8 cellular contexts compared by ENCODE assay signal in genomic region chr1:116666090-116666489, GRCh38. TPM values are rescaled to one million over a fixed set of nuclear protein-coding genes. Genes with fewer than 3 reads are reported as not detected.
A peak's percentile ranks its signal among the peaks of the same experiment; 100 is the strongest.
DNase-seq lines count a peak whose midpoint lies in the region; ATAC-seq, FAIRE-seq and TF ChIP-seq lines count a peak whose summit lies in the region.

No MANE protein-coding gene starts in this region.

- DNase-seq in activated CD4-positive, alpha-beta T cell treated with anti-CD3 and anti-CD28 coated beads for 36 hours = no peak
- no peak for DNase-seq in activated CD4-positive, alpha-beta T cell treated with anti-CD3 and anti-CD28 coated beads, Interleukin-2, amount 50 U/mL, for 1 hour
- DNase-seq in WTC11 (ENCODE audit: low spot score) = no peak
- no peak for DNase-seq in immature natural killer cell
- peak; percentile 46 for DNase-seq in small intestine
- no peak for DNase-seq in NCI-H226
- DNase-seq in T-helper 9 cell = no peak
- DNase-seq in activated effector memory CD4-positive, alpha-beta T cell treated with Interleukin-2 at 50 U/mL for 16 hours = no peak

- H3K27ac ChIP-seq in small intestine (ENCODE audit: low read depth in 1 of 2, low read length in 1 of 2) = no peak overlapping the region

- POLR2A ChIA-PET in activated CD4-positive, alpha-beta T cell treated with anti-CD3 and anti-CD28 coated beads for 36 hours (lab: Charles Lee) = interaction anchor here (0.7 kb wide), 1 partner anchor 72 kb away, joined by 3 read pairs; no protein-coding TSS in a partner anchor
- POLR2A ChIA-PET in WTC11 (lab: Charles Lee) = no interaction called here

- H3K9me3 ChIP-seq in small intestine (ENCODE audit: control insufficient read depth, low read depth) = no peaks in the 10 kb centered on the region

- H3K9me3 Mint-ChIP-seq in activated CD4-positive, alpha-beta T cell treated with anti-CD3 and anti-CD28 coated beads for 36 hours (ENCODE audit: low read depth) = no peaks in the 10 kb centered on the region
- no peaks in the 10 kb centered on the region for H3K9me3 Mint-ChIP-seq in WTC11
- H3K9me3 Mint-ChIP-seq in immature natural killer cell = no peaks in the 10 kb centered on the region

- no peaks in the 10 kb centered on the region for H3K36me3 ChIP-seq in small intestine (ENCODE audit: control insufficient read depth in 2 of 2, insufficient read depth in 2 of 2, low read length in 2 of 2)

- peaks cover 0 to 2% of the 10 kb centered on the region in 2 donors for H3K4me1 ChIP-seq in small intestine (ENCODE audit: control insufficient read depth in 2 of 2, insufficient read depth in 1 of 2, low read depth in 1 of 2, low read length in 1 of 2)

- H3K36me3 Mint-ChIP-seq in activated CD4-positive, alpha-beta T cell treated with anti-CD3 and anti-CD28 coated beads for 36 hours (ENCODE audit: low read depth) = no peaks in the 10 kb centered on the region
- H3K36me3 Mint-ChIP-seq in WTC11 (peaks cover 6% of the 10 kb centered on the region; the same call in 1 of the 2 replicates), immature natural killer cell (no peaks in the 10 kb centered on the region)

- no peak for FAIRE-seq in small intestine (lab: Jason Lieb, UNC)

- no peak for ATAC-seq in activated CD4-positive, alpha-beta T cell treated with anti-CD3 and anti-CD28 coated beads for 36 hours
- ATAC-seq in WTC11 = no peak

- intact Hi-C loops in activated CD4-positive, alpha-beta T cell treated with anti-CD3 and anti-CD28 coated beads for 36 hours (cut with DNase I, micrococcal nuclease) = loop anchor here in 1 of 2 experiments (5.0 to 10.0 kb wide), 2 partner anchors 154 to 1021 kb away; partner anchors contain the start of gene VANGL1

- H3K4me1 Mint-ChIP-seq in activated CD4-positive, alpha-beta T cell treated with anti-CD3 and anti-CD28 coated beads for 36 hours = peaks cover 10% of the 10 kb centered on the region
- H3K4me1 Mint-ChIP-seq in WTC11 (peaks cover 36% of the 10 kb centered on the region), immature natural killer cell (peaks cover 10 to 15% of the 10 kb centered on the region in 2 donors)

- H3K4me3 ChIP-seq in small intestine (ENCODE audit: low read depth in 1 of 2, low read length in 2 of 2) = peak overlapping the region in 1 of 2 donors; percentile 70

- H3K4me3 Mint-ChIP-seq in activated CD4-positive, alpha-beta T cell treated with anti-CD3 and anti-CD28 coated beads for 36 hours = peak overlapping the region; percentile 69
- H3K4me3 Mint-ChIP-seq in WTC11 (peak overlapping the region; percentile 83), immature natural killer cell (peak overlapping the region; percentile 43 to 84 (median 78))

- H3K27ac Mint-ChIP-seq in activated CD4-positive, alpha-beta T cell treated with anti-CD3 and anti-CD28 coated beads for 36 hours = no peak overlapping the region
- no peak overlapping the region for H3K27ac Mint-ChIP-seq in WTC11
- no peak overlapping the region for H3K27ac Mint-ChIP-seq in immature natural killer cell

- TF ChIP-seq CTCF in WTC11 (IDR thresholded peaks at IDR 0.05) = no peak

- CTCF ChIA-PET in activated CD4-positive, alpha-beta T cell treated with anti-CD3 and anti-CD28 coated beads for 36 hours (lab: Charles Lee) = interaction anchor here (0.6 to 1.1 kb wide), 3 partner anchors 13 to 463 kb away, joined by 3 to 4 read pairs (median 4); no protein-coding TSS in a partner anchor
- CTCF ChIA-PET in WTC11 (lab: Charles Lee) = interaction anchor here (0.7 to 1.1 kb wide), 2 partner anchors 91 to 678 kb away, joined by 3 read pairs; no protein-coding TSS in a partner anchor

- peaks cover 35% of the 10 kb centered on the region for H3K27me3 Mint-ChIP-seq in activated CD4-positive, alpha-beta T cell treated with anti-CD3 and anti-CD28 coated beads for 36 hours
- peaks cover 29% of the 10 kb centered on the region for H3K27me3 Mint-ChIP-seq in WTC11 (ENCODE audit: low read depth)
- peaks cover 15 to 36% (median 30%) of the 10 kb centered on the region in 3 donors for H3K27me3 Mint-ChIP-seq in immature natural killer cell (ENCODE audit: low read depth in 3 of 3)

- H3K27me3 ChIP-seq in small intestine (ENCODE audit: control insufficient read depth in 2 of 2, insufficient read depth in 2 of 2, low read length in 2 of 2) = no peaks in the 10 kb centered on the region

- 27 to 41% (median 36%) methylated on average over 11 of the region's 11 CpGs for WGBS in small intestine, 3 donors

TF ChIP-seq in WTC11, 78 proteins besides CTCF, POLR2A, EP300 and RAD21:
- no peak for TF ChIP-seq MXD4 (CRISPR knock-in tag; IDR thresholded peaks at IDR 0.05; ENCODE audit: borderline replicate concordance)
- no peak for TF ChIP-seq NR2C2 (CRISPR knock-in tag; IDR thresholded peaks at IDR 0.05)
- no peak for TF ChIP-seq NR1H2 (CRISPR knock-in tag; IDR thresholded peaks at IDR 0.05)
- TF ChIP-seq NFATC4 (CRISPR knock-in tag; IDR thresholded peaks at IDR 0.05) = no peak
- no peak for TF ChIP-seq ZNF532 (CRISPR knock-in tag; IDR thresholded peaks at IDR 0.05; ENCODE audit: borderline replicate concordance)
- no peak for TF ChIP-seq ZNF138 (CRISPR knock-in tag; conservative IDR thresholded peaks at IDR 0.05)
- no peak for TF ChIP-seq ZNF416 (CRISPR knock-in tag; IDR thresholded peaks at IDR 0.05)
- no peak for TF ChIP-seq ZMAT4 (CRISPR knock-in tag; IDR thresholded peaks at IDR 0.05)
- no peak for TF ChIP-seq STAT6 (CRISPR knock-in tag; conservative IDR thresholded peaks at IDR 0.05; ENCODE audit: low read depth)
- no peak for TF ChIP-seq ATF3 (CRISPR knock-in tag; conservative IDR thresholded peaks at IDR 0.05)

RNA-seq across cellular contexts. Expression of gene IGSF3, which starts 1.4 kb away (rescaled TPM):
- total RNA-seq in activated CD4-positive, alpha-beta T cell treated with anti-CD3 and anti-CD28 coated beads for 36 hours = 1 to 10 TPM; 3.8 to 4.1 TPM
- total RNA-seq in WTC11 (2021) = 31.7 to 32.4 TPM (median 32.1 TPM) in 3 replicates
- not detected for polyA plus RNA-seq in immature natural killer cell
- 1 to 10 TPM; 5.4 to 8.1 (median 5.8) TPM for polyA plus RNA-seq in small intestine
